In genomic region chrX:21612154-21612553, GRCh38 we compare ENCODE assay signal across 31 cellular contexts. TPM values are rescaled to one million over a fixed set of nuclear protein-coding genes. Genes with fewer than 3 reads are reported as not detected.
"Had no signal": no experiment of that assay in that cellular context is flagged by ENCODE, and none has a peak within 500 bp of the region (broad histone marks: within the 10 kb centered on the region; RNA-seq: fewer than 3 reads in every experiment).

No MANE protein-coding gene starts in this region.

- H3K27ac ChIP-seq: gastrocnemius medialis, left lung, neural progenitor cell, parathyroid adenoma, suprapubic skin, transverse colon, upper lobe of right lung, uterus had no signal

- H3K4me1 ChIP-seq: gastrocnemius medialis, left lung, neural progenitor cell, parathyroid adenoma, suprapubic skin, transverse colon, upper lobe of right lung, uterus had no signal

- H3K4me2 ChIP-seq: neural progenitor cell, smooth muscle cell had no signal

- H3K9me3 ChIP-seq: gastrocnemius medialis, left lung, mucosa of descending colon, suprapubic skin, transverse colon, upper lobe of right lung, uterus had no signal

- H3K4me1 Mint-ChIP-seq: naive B cell; neural progenitor cell; stimulated activated naive CD8-positive, alpha-beta T cell treated with anti-CD3 and anti-CD28 coated beads, Interleukin-15, amount 100 ng/mL, for 72 hours had no signal

- H3K9me3 Mint-ChIP-seq: dendritic cell treated with granulocyte-macrophage colony-stimulating factor and Interleukin-4, amounts not matched to agents 40 ng/mL and 50 ng/mL, for 4 days; mesothelial cell of epicardium; naive B cell; natural killer cell treated with Interleukin-12 subunit alpha and Interleukin-12 subunit beta and Interleukin-15 and Interleukin-18, amount 100 ng/mL, for 72 hours; neural progenitor cell; stimulated activated naive CD8-positive, alpha-beta T cell treated with anti-CD3 and anti-CD28 coated beads, Interleukin-15, amount 100 ng/mL, for 72 hours had no signal

- H3K27me3 Mint-ChIP-seq: dendritic cell treated with granulocyte-macrophage colony-stimulating factor and Interleukin-4, amounts not matched to agents 40 ng/mL and 50 ng/mL, for 4 days; naive B cell; natural killer cell treated with Interleukin-12 subunit alpha and Interleukin-12 subunit beta and Interleukin-15 and Interleukin-18, amount 100 ng/mL, for 72 hours; progenitor cell of endocrine pancreas; stimulated activated naive CD8-positive, alpha-beta T cell treated with anti-CD3 and anti-CD28 coated beads, Interleukin-15, amount 100 ng/mL, for 72 hours had no signal

- DNase-seq: effector memory CD4-positive, alpha-beta T cell; gastrocnemius medialis; head of caudate nucleus; left lung; mesenchymal stem cell; mucosa of descending colon; naive B cell; stimulated activated CD4-positive, alpha-beta T cell treated with anti-CD3 and anti-CD28 coated beads, Interleukin-12 subunit alpha, Interleukin-12 subunit beta, amount 100 ng/mL, for 4 hours; stimulated activated CD4-positive, alpha-beta T cell treated with anti-CD3 and anti-CD28 coated beads, Interleukin-1b, Interleukin-23, amount 100 ng/mL, for 48 hours; stimulated activated CD4-positive, alpha-beta T cell treated with anti-CD3 and anti-CD28 coated beads, Interleukin-4, amount 100 ng/mL, for 1 hour; stimulated activated CD8-positive, alpha-beta memory T cell treated with anti-CD3 and anti-CD28 coated beads, Interleukin-4, amount 100 ng/mL, for 48 hours; stimulated activated naive CD4-positive, alpha-beta T cell; stimulated activated naive CD8-positive, alpha-beta T cell treated with anti-CD3 and anti-CD28 coated beads, Interleukin-15, amount 100 ng/mL, for 72 hours; transverse colon; upper lobe of right lung; uterus had no signal

- FAIRE-seq: colon, endometrium, keratinocyte had no signal

- H3K36me3 ChIP-seq: gastrocnemius medialis, left lung, neural progenitor cell, suprapubic skin, transverse colon, upper lobe of right lung, uterus had no signal

- H3K27ac Mint-ChIP-seq: dendritic cell treated with granulocyte-macrophage colony-stimulating factor and Interleukin-4, amounts not matched to agents 40 ng/mL and 50 ng/mL, for 4 days; mesothelial cell of epicardium; natural killer cell treated with Interleukin-12 subunit alpha and Interleukin-12 subunit beta and Interleukin-15 and Interleukin-18, amount 100 ng/mL, for 72 hours; neural progenitor cell; progenitor cell of endocrine pancreas; stimulated activated naive CD8-positive, alpha-beta T cell treated with anti-CD3 and anti-CD28 coated beads, Interleukin-15, amount 100 ng/mL, for 72 hours had no signal

- H3K4me3 Mint-ChIP-seq: dendritic cell treated with granulocyte-macrophage colony-stimulating factor and Interleukin-4, amounts not matched to agents 40 ng/mL and 50 ng/mL, for 4 days; mesothelial cell of epicardium; naive B cell; natural killer cell treated with Interleukin-12 subunit alpha and Interleukin-12 subunit beta and Interleukin-15 and Interleukin-18, amount 100 ng/mL, for 72 hours; neural progenitor cell; stimulated activated naive CD8-positive, alpha-beta T cell treated with anti-CD3 and anti-CD28 coated beads, Interleukin-15, amount 100 ng/mL, for 72 hours had no signal

- H3K9ac ChIP-seq: neural progenitor cell, parathyroid adenoma had no signal

- H3K27me3 ChIP-seq: gastrocnemius medialis, left lung, neural progenitor cell, suprapubic skin, transverse colon, upper lobe of right lung, uterus had no signal

- H3K79me2 ChIP-seq: parathyroid adenoma had no signal

- H3K36me3 Mint-ChIP-seq: naive B cell; natural killer cell treated with Interleukin-12 subunit alpha and Interleukin-12 subunit beta and Interleukin-15 and Interleukin-18, amount 100 ng/mL, for 72 hours had no signal

- ATAC-seq: gastrocnemius medialis; left lung; mucosa of descending colon; natural killer cell treated with Interleukin-12 subunit alpha and Interleukin-12 subunit beta and Interleukin-15 and Interleukin-18, amount 100 ng/mL, for 72 hours; sciatic nerve; stimulated activated naive CD8-positive, alpha-beta T cell treated with anti-CD3 and anti-CD28 coated beads, Interleukin-15, amount 100 ng/mL, for 72 hours; upper lobe of right lung had no signal

- H3K4me3 ChIP-seq: gastrocnemius medialis, left lung, mucosa of descending colon, neural progenitor cell, smooth muscle cell, suprapubic skin, transverse colon, upper lobe of right lung, uterus had no signal

- H2AFZ ChIP-seq: neural progenitor cell, parathyroid adenoma had no signal

RNA-seq across cellular contexts. Expression of gene KLHL34, which starts 46.0 kb away (rescaled TPM):
- total RNA-seq: fibroblast of villous mesenchyme; glomerular endothelial cell; left lung; lung microvascular endothelial cell; mesothelial cell of epicardium; natural killer cell treated with Interleukin-12 subunit alpha and Interleukin-12 subunit beta and Interleukin-15 and Interleukin-18, amount 100 ng/mL, for 72 hours; progenitor cell of endocrine pancreas; smooth muscle cell; upper lobe of right lung had no signal
- polyA plus RNA-seq: keratinocyte, smooth muscle cell had no signal
